In the genomic region with DNA sequence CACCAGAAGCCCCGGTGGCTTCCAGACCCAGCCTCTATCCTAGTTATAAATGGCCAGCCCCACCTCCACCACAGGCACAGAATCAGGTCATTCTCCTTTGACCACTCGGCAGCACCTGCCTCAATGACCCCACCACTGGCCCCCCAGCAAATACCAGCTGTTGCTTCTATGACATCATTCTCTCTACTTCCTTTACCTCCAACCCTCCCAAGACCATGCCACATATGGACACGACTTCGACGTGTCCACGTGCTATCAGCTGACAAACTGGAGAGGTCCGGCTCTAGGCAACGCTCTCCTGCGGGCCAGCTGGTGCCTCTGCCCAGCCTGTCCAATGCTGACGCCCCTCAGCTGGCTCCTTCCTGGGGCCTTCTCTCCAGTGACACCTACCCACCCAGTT, we compare ENCODE assay signal across 17 cellular contexts. TPM values are rescaled to one million over a fixed set of nuclear protein-coding genes. Genes with fewer than 3 reads are reported as not detected.
DNase-seq lines count a peak whose midpoint lies in the region; ATAC-seq and TF ChIP-seq lines count a peak whose summit lies in the region.
"Had no signal": no experiment of that assay in that cellular context is flagged by ENCODE, and none has a peak within 500 bp of the region (broad histone marks: within the 10 kb centered on the region; RNA-seq: fewer than 3 reads in every experiment).

No MANE protein-coding gene starts in this region.

- H3K36me3 Mint-ChIP-seq in activated CD4-positive, alpha-beta T cell treated with anti-CD3 and anti-CD28 coated beads, Interleukin-2, amount 10 ng/mL, durations not matched to agents 24 days and 14 days (ENCODE audit: low read depth): peaks cover 64% of the 10 kb centered on the region
- H3K36me3 Mint-ChIP-seq in IgD-negative memory B cell: peaks cover 2% of the 10 kb centered on the region
- peaks cover 96% of the 10 kb centered on the region for H3K36me3 Mint-ChIP-seq in dendritic cell treated with granulocyte-macrophage colony-stimulating factor and Interleukin-4, amounts not matched to agents 40 ng/mL and 50 ng/mL, for 4 days (ENCODE audit: low read depth)

- H3K4me3 ChIP-seq in psoas muscle (peak overlapping the region; percentile 1), testis (no peak overlapping the region)
- H3K4me3 ChIP-seq: transverse colon had no signal

- no peak for DNase-seq in activated CD4-positive, alpha-beta T cell treated with anti-CD3 and anti-CD28 coated beads, Interleukin-2, amount 10 ng/mL, durations not matched to agents 24 days and 14 days
- no peak for DNase-seq in activated CD4-positive, alpha-beta T cell treated with anti-CD3 and anti-CD28 coated beads for 48 hours
- DNase-seq in psoas muscle: no peak
- DNase-seq in germinal center (ENCODE audit: low spot score): no peak
- no peak for DNase-seq in activated gamma-delta T cell treated with Interleukin-2 at 50 U/mL for 16 hours
- no peak for DNase-seq in testis
- DNase-seq: amygdala; IMR-90; mammary epithelial cell; NCI-H2171; NCI-H82; stimulated activated CD4-positive, alpha-beta T cell treated with anti-CD3 and anti-CD28 coated beads, Interleukin-4, amount 100 ng/mL, for 4 hours; transverse colon had no signal

- H3K27ac ChIP-seq in psoas muscle (peak overlapping the region; percentile 96), testis (no peak overlapping the region)
- H3K27ac ChIP-seq: transverse colon, WERI-Rb-1 had no signal

- H3K27me3 Mint-ChIP-seq in activated CD4-positive, alpha-beta T cell treated with anti-CD3 and anti-CD28 coated beads, Interleukin-2, amount 10 ng/mL, durations not matched to agents 24 days and 14 days: no peaks in the 10 kb centered on the region
- H3K27me3 Mint-ChIP-seq in IgD-negative memory B cell: no peaks in the 10 kb centered on the region
- H3K27me3 Mint-ChIP-seq in dendritic cell treated with granulocyte-macrophage colony-stimulating factor and Interleukin-4, amounts not matched to agents 40 ng/mL and 50 ng/mL, for 4 days: no peaks in the 10 kb centered on the region

- H3K9me3 ChIP-seq in psoas muscle (no peaks in the 10 kb centered on the region), testis (no peaks in the 10 kb centered on the region)
- H3K9me3 ChIP-seq: transverse colon had no signal

- peak overlapping the region; percentile 14 for H3K27ac Mint-ChIP-seq in activated CD4-positive, alpha-beta T cell treated with anti-CD3 and anti-CD28 coated beads, Interleukin-2, amount 10 ng/mL, durations not matched to agents 24 days and 14 days
- H3K27ac Mint-ChIP-seq in IgD-negative memory B cell: peak overlapping the region in 2 of 3 donors; percentile 59 to 61
- peak overlapping the region; percentile 42 for H3K27ac Mint-ChIP-seq in dendritic cell treated with granulocyte-macrophage colony-stimulating factor and Interleukin-4, amounts not matched to agents 40 ng/mL and 50 ng/mL, for 4 days

- H3K9me3 Mint-ChIP-seq in activated CD4-positive, alpha-beta T cell treated with anti-CD3 and anti-CD28 coated beads, Interleukin-2, amount 10 ng/mL, durations not matched to agents 24 days and 14 days: no peaks in the 10 kb centered on the region
- H3K9me3 Mint-ChIP-seq in IgD-negative memory B cell: no peaks in the 10 kb centered on the region
- no peaks in the 10 kb centered on the region for H3K9me3 Mint-ChIP-seq in dendritic cell treated with granulocyte-macrophage colony-stimulating factor and Interleukin-4, amounts not matched to agents 40 ng/mL and 50 ng/mL, for 4 days
- H3K9me3 Mint-ChIP-seq: CD14-positive monocyte had no signal

- no peak overlapping the region for H3K4me3 Mint-ChIP-seq in activated CD4-positive, alpha-beta T cell treated with anti-CD3 and anti-CD28 coated beads, Interleukin-2, amount 10 ng/mL, durations not matched to agents 24 days and 14 days
- peak overlapping the region in 1 of 4 donors; percentile 79 for H3K4me3 Mint-ChIP-seq in IgD-negative memory B cell
- H3K4me3 Mint-ChIP-seq in dendritic cell treated with granulocyte-macrophage colony-stimulating factor and Interleukin-4, amounts not matched to agents 40 ng/mL and 50 ng/mL, for 4 days: no peak overlapping the region
- H3K4me3 Mint-ChIP-seq: CD14-positive monocyte had no signal

- H3K36me3 ChIP-seq in psoas muscle (ENCODE audit: insufficient read depth in 1 of 2, low read depth in 1 of 2): peaks cover 0 to 68% of the 10 kb centered on the region in 2 donors
- no peaks in the 10 kb centered on the region for H3K36me3 ChIP-seq in testis (ENCODE audit: low read depth, missing control alignments)

- H3K27me3 ChIP-seq in psoas muscle (ENCODE audit: insufficient read depth in 3 of 3, low read length in 2 of 3) (no peaks in the 10 kb centered on the region), testis (no peaks in the 10 kb centered on the region)
- H3K27me3 ChIP-seq: transverse colon had no signal

- peak; percentile 5 to 44 (median 26) for ATAC-seq in psoas muscle

- TF ChIP-seq CTCF in psoas muscle (IDR thresholded peaks at IDR 0.05) (no peak), testis (IDR thresholded peaks at IDR 0.05) (no peak)

- peaks cover 48% of the 10 kb centered on the region for H3K4me1 ChIP-seq in psoas muscle
- peaks cover 6% of the 10 kb centered on the region for H3K4me1 ChIP-seq in testis

- intact Hi-C loops in activated CD4-positive, alpha-beta T cell treated with anti-CD3 and anti-CD28 coated beads, Interleukin-2, amount 10 ng/mL, durations not matched to agents 24 days and 14 days (cut with micrococcal nuclease): no loop called here
- intact Hi-C loops in dendritic cell treated with granulocyte-macrophage colony-stimulating factor and Interleukin-4, amounts not matched to agents 40 ng/mL and 50 ng/mL, for 4 days (cut with micrococcal nuclease): no loop called here
- intact Hi-C loops in psoas muscle (cut with DNase I) (no loop called here), testis (cut with DNase I; ENCODE audit: low total_unique reads) (no loop called here)

- 34 to 45% (median 39%) methylated on average over 10 of the region's 10 CpGs for WGBS in psoas muscle, 3 donors
- 86% methylated on average over 10 of the region's 10 CpGs for WGBS in testis, 2 donors

- peaks cover 13% of the 10 kb centered on the region for H3K4me1 Mint-ChIP-seq in activated CD4-positive, alpha-beta T cell treated with anti-CD3 and anti-CD28 coated beads, Interleukin-2, amount 10 ng/mL, durations not matched to agents 24 days and 14 days
- H3K4me1 Mint-ChIP-seq in IgD-negative memory B cell: peaks cover 0 to 9% (median 6%) of the 10 kb centered on the region in 3 donors
- H3K4me1 Mint-ChIP-seq in dendritic cell treated with granulocyte-macrophage colony-stimulating factor and Interleukin-4, amounts not matched to agents 40 ng/mL and 50 ng/mL, for 4 days (ENCODE audit: low read depth): peaks cover 41% of the 10 kb centered on the region

- no peak for TF ChIP-seq POLR2A in testis (IDR thresholded peaks at IDR 0.05)

RNA-seq across cellular contexts. Expression of a gene that starts 5.9 kb away (rescaled TPM):
- total RNA-seq in activated CD4-positive, alpha-beta T cell treated with anti-CD3 and anti-CD28 coated beads, Interleukin-2, amount 10 ng/mL, durations not matched to agents 24 days and 14 days: 254 and 264 TPM in 2 replicates
- polyA plus RNA-seq in IgD-negative memory B cell: 22.5 TPM
- total RNA-seq in psoas muscle: 10 to 100 TPM; 23.0 to 58.4 (median 47.1) TPM
- 10 to 100 TPM; 37.5 to 79.8 (median 43.8) TPM for polyA plus RNA-seq in psoas muscle
- total RNA-seq in testis: 100 to 1,000 TPM; 114 to 124 TPM
- polyA plus RNA-seq in testis (ENCODE audit: insufficient read depth, low read depth, low replicate concordance): 140 TPM

RNA-seq across cellular contexts. Expression of a gene that starts 6.1 kb away (rescaled TPM):
- total RNA-seq in activated CD4-positive, alpha-beta T cell treated with anti-CD3 and anti-CD28 coated beads, Interleukin-2, amount 10 ng/mL, durations not matched to agents 24 days and 14 days: 132 and 135 TPM in 2 replicates
- polyA plus RNA-seq in IgD-negative memory B cell: 266 TPM
- 100 to 1,000 TPM; 118 to 208 (median 135) TPM for total RNA-seq in psoas muscle
- 100 to 1,000 TPM; 273 to 369 (median 323) TPM for polyA plus RNA-seq in psoas muscle
- 100 to 1,000 TPM; 191 to 198 TPM for total RNA-seq in testis
- 195 TPM for polyA plus RNA-seq in testis (ENCODE audit: insufficient read depth, low read depth, low replicate concordance)

RNA-seq across cellular contexts. Expression of a gene that starts 14.3 kb away (rescaled TPM):
- total RNA-seq in activated CD4-positive, alpha-beta T cell treated with anti-CD3 and anti-CD28 coated beads, Interleukin-2, amount 10 ng/mL, durations not matched to agents 24 days and 14 days: 697 and 714 TPM in 2 replicates
- polyA plus RNA-seq in IgD-negative memory B cell: 163 TPM
- 100 to 1,000 TPM in 3 of 4 donors, 10 to 100 TPM in 1; 88.3 to 192 (median 160) TPM for total RNA-seq in psoas muscle
- 100 to 1,000 TPM in 2 of 3 donors, 10 to 100 TPM in 1; 79.1 to 268 (median 100) TPM for polyA plus RNA-seq in psoas muscle
- total RNA-seq in testis: 100 to 1,000 TPM; 135 to 161 TPM
- polyA plus RNA-seq in testis (ENCODE audit: insufficient read depth, low read depth, low replicate concordance): 201 TPM

RNA-seq across cellular contexts. Expression of a gene that starts 16.6 kb away (rescaled TPM):
- 0.30 and 0.40 TPM in 2 replicates for total RNA-seq in activated CD4-positive, alpha-beta T cell treated with anti-CD3 and anti-CD28 coated beads, Interleukin-2, amount 10 ng/mL, durations not matched to agents 24 days and 14 days
- polyA plus RNA-seq in IgD-negative memory B cell: not detected
- total RNA-seq in psoas muscle: under 1 TPM; 0.42 to 0.78 (median 0.55) TPM
- polyA plus RNA-seq in psoas muscle: 1 to 10 TPM in 1 of 3 donors, under 1 TPM in 2; 0.73 to 2.9 (median 0.76) TPM
- 10 to 100 TPM; 22.7 to 27.3 TPM for total RNA-seq in testis
- polyA plus RNA-seq in testis (ENCODE audit: insufficient read depth, low read depth, low replicate concordance): 1.8 TPM
- total RNA-seq: IMR-90, mammary epithelial cell had no signal

RNA-seq across cellular contexts. Expression of a gene that starts 25.1 kb away (rescaled TPM):
- total RNA-seq in activated CD4-positive, alpha-beta T cell treated with anti-CD3 and anti-CD28 coated beads, Interleukin-2, amount 10 ng/mL, durations not matched to agents 24 days and 14 days: 458 and 507 TPM in 2 replicates
- polyA plus RNA-seq in IgD-negative memory B cell: 177 TPM
- 100 to 1,000 TPM; 244 to 361 (median 296) TPM for total RNA-seq in psoas muscle
- 100 to 1,000 TPM; 236 to 384 (median 267) TPM for polyA plus RNA-seq in psoas muscle
- 100 to 1,000 TPM; 205 to 230 TPM for total RNA-seq in testis
- 213 TPM for polyA plus RNA-seq in testis (ENCODE audit: insufficient read depth, low read depth, low replicate concordance)
